12 cellular contexts compared by ENCODE assay signal in the genomic region with DNA sequence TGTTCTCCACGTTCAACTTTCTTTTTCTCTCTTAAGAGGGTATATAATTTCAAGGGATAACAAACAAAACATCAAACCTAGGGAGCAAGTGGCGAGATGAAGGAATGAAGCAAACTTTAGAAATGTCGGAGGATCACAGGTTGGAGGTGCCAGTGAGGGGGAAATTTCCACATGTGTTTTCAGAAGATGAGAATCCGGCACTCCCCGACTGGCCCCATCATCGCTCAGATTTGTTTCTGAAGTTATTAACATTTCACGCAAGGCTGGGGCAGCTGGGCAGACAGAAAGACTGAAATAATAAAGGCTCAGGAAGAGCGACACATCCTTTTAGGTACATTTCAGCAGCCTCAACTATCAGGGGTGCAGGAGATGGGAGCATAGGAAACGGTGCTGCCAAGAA.
DNase-seq lines count a peak whose midpoint lies in the region; ATAC-seq and TF ChIP-seq lines count a peak whose summit lies in the region.
"Had no signal": no experiment of that assay in that cellular context is flagged by ENCODE, and none has a peak within 500 bp of the region (broad histone marks: within the 10 kb centered on the region; RNA-seq: fewer than 3 reads in every experiment).

No MANE protein-coding gene starts in this region.

- no peaks in the 10 kb centered on the region for H3K79me1 ChIP-seq in IMR-90 (ENCODE audit: low read depth in 1 of 2, low read length in 2 of 2)

- in situ Hi-C loops in IMR-90 (cut with MboI; ENCODE audit: low sequenced_read_pairs): no loop called here

- intact Hi-C loops in IMR-90 (cut with micrococcal nuclease): no loop called here
- intact Hi-C loops in CD4-positive, alpha-beta T cell (cut with DNase I, micrococcal nuclease): no loop called here

- BruUV-seq in IMR-90 (replicated peaks; lab: Mats Ljungman, UMichigan): no TSS peak

- peak overlapping the region; percentile 80 for H2AK9ac ChIP-seq in IMR-90 (replicated peaks; ENCODE audit: low read depth, low read length, poor library complexity)

- POLR2A ChIA-PET in IMR-90 (lab: Charles Lee; ENCODE audit: unreplicated experiment): no interaction called here
- POLR2A ChIA-PET in activated CD4-positive, alpha-beta memory T cell treated with anti-CD3 and anti-CD28 coated beads, Interleukin-2, amount 10 ng/mL, durations not matched to agents 7 days and 5 days (lab: Charles Lee): no interaction called here
- POLR2A ChIA-PET in CD4-positive, alpha-beta T cell (lab: Charles Lee): no interaction called here

- peak overlapping the region; percentile 94 for H2AK5ac ChIP-seq in IMR-90 (ENCODE audit: low read depth, low read length)

- H3K27me3 Mint-ChIP-seq in activated CD4-positive, alpha-beta memory T cell treated with anti-CD3 and anti-CD28 coated beads, Interleukin-2, amount 10 ng/mL, durations not matched to agents 7 days and 5 days: peaks cover 2% of the 10 kb centered on the region
- H3K27me3 Mint-ChIP-seq in CD4-positive, alpha-beta T cell: peaks cover 7% of the 10 kb centered on the region

- peak overlapping the region; percentile 97 for H2BK120ac ChIP-seq in IMR-90 (ENCODE audit: low read depth, low read length)

- H3K23ac ChIP-seq in IMR-90 (ENCODE audit: low read depth, low read length): peak overlapping the region; percentile 71

- TF ChIP-seq CTCF in IMR-90 (conservative IDR thresholded peaks at IDR 0.05; ENCODE audit: low read depth, low read length) (no peak), coronary artery (IDR thresholded peaks at IDR 0.05) (no peak)
- TF ChIP-seq CTCF in CD4-positive, alpha-beta T cell (IDR thresholded peaks at IDR 0.05): no peak

- H3K36me3 ChIP-seq in IMR-90 (ENCODE audit: control insufficient read depth, insufficient read depth, low read length) (no peaks in the 10 kb centered on the region), mucosa of stomach (ENCODE audit: control insufficient read depth, insufficient read depth, low read length) (no peaks in the 10 kb centered on the region), subcutaneous abdominal adipose tissue (ENCODE audit: control insufficient read depth in 5 of 5, insufficient read depth in 5 of 5, low read length in 5 of 5) (no peaks in the 10 kb centered on the region)

- ATAC-seq in IMR-90 (ENCODE audit: low read depth): peak; percentile 33
- no peak for ATAC-seq in CD4-positive, alpha-beta T cell (ENCODE audit: poor library complexity)

- no peak for TF ChIP-seq RAD21 in IMR-90 (IDR thresholded peaks at IDR 0.05; ENCODE audit: low read length)

- H2AFZ ChIP-seq in IMR-90 (replicated peaks; ENCODE audit: low read length, poor library complexity): peak overlapping the region; percentile 81

- H3K9me3 ChIP-seq in IMR-90 (ENCODE audit: control insufficient read depth, insufficient read depth, low read length): no peaks in the 10 kb centered on the region
- H3K9me3 ChIP-seq in mucosa of stomach (ENCODE audit: control insufficient read depth, low read length): no peaks in the 10 kb centered on the region
- H3K9me3 ChIP-seq in subcutaneous abdominal adipose tissue (ENCODE audit: control insufficient read depth in 5 of 5, low read length in 5 of 5): no peaks in the 10 kb centered on the region
- no peaks in the 10 kb centered on the region for H3K9me3 ChIP-seq in CD4-positive, alpha-beta T cell (ENCODE audit: control insufficient read depth, low read length)

- WGBS in IMR-90 (ENCODE audit: extremely low coverage in 2 of 2, insufficient read length in 1 of 2), 2 experiments: 59% methylated on average over 6 of the region's 9 CpGs; no CpG with 5 or more reads in 1 of the 2 experiments

- no peak overlapping the region for H3K4me3 Mint-ChIP-seq in activated CD4-positive, alpha-beta memory T cell treated with anti-CD3 and anti-CD28 coated beads, Interleukin-2, amount 10 ng/mL, durations not matched to agents 7 days and 5 days
- no peak overlapping the region for H3K4me3 Mint-ChIP-seq in CD4-positive, alpha-beta T cell
- H3K4me3 Mint-ChIP-seq: activated naive CD8-positive, alpha-beta T cell; naive B cell had no signal

- peak overlapping the region; percentile 93 for H4K91ac ChIP-seq in IMR-90 (ENCODE audit: insufficient read depth, low read depth, low read length)

- H3K4me1 ChIP-seq in IMR-90 (ENCODE audit: control insufficient read depth, insufficient read depth, low read length) (peaks cover 25% of the 10 kb centered on the region), mucosa of stomach (ENCODE audit: control insufficient read depth, insufficient read depth, low read length) (peaks cover 20% of the 10 kb centered on the region), subcutaneous abdominal adipose tissue (ENCODE audit: control insufficient read depth in 5 of 5, insufficient read depth in 5 of 5, low read length in 5 of 5) (peaks cover 11 to 49% (median 48%) of the 10 kb centered on the region in 5 donors)

- H3K4me2 ChIP-seq in IMR-90 (ENCODE audit: low read depth, low read length): peak overlapping the region; percentile 29

- H3K9ac ChIP-seq in IMR-90 (ENCODE audit: low read depth, low read length): peak overlapping the region; percentile 14; the same call in 1 of the 2 replicates
- peak overlapping the region; percentile 19 for H3K9ac ChIP-seq in mucosa of stomach (ENCODE audit: low read length)
- H3K9ac ChIP-seq in subcutaneous abdominal adipose tissue (ENCODE audit: low read length in 5 of 5): peak overlapping the region in 2 of 5 donors; percentile 49

- H3K27me3 ChIP-seq in IMR-90 (ENCODE audit: control insufficient read depth, insufficient read depth, low read length) (no peaks in the 10 kb centered on the region), mucosa of stomach (ENCODE audit: control insufficient read depth, insufficient read depth, low read length) (no peaks in the 10 kb centered on the region), subcutaneous abdominal adipose tissue (ENCODE audit: control insufficient read depth in 5 of 5, insufficient read depth in 4 of 5, low read length in 5 of 5) (peaks cover 0 to 4% (median 0%) of the 10 kb centered on the region in 5 donors)
- H3K27me3 ChIP-seq in CD4-positive, alpha-beta T cell (ENCODE audit: control insufficient read depth, insufficient read depth, low read length): no peaks in the 10 kb centered on the region

- peak overlapping the region; percentile 96 for H2BK20ac ChIP-seq in IMR-90 (ENCODE audit: low read depth, low read length)

- peaks cover 9% of the 10 kb centered on the region for H3K4me1 Mint-ChIP-seq in activated CD4-positive, alpha-beta memory T cell treated with anti-CD3 and anti-CD28 coated beads, Interleukin-2, amount 10 ng/mL, durations not matched to agents 7 days and 5 days
- no peaks in the 10 kb centered on the region for H3K4me1 Mint-ChIP-seq in CD4-positive, alpha-beta T cell (ENCODE audit: low read depth)

- H3K27ac Mint-ChIP-seq in activated CD4-positive, alpha-beta memory T cell treated with anti-CD3 and anti-CD28 coated beads, Interleukin-2, amount 10 ng/mL, durations not matched to agents 7 days and 5 days: no peak overlapping the region
- H3K27ac Mint-ChIP-seq in CD4-positive, alpha-beta T cell: no peak overlapping the region
- H3K27ac Mint-ChIP-seq: activated naive CD8-positive, alpha-beta T cell had no signal

- H2BK15ac ChIP-seq in IMR-90 (ENCODE audit: low read depth, low read length): peak overlapping the region; percentile 93

- peak overlapping the region; percentile 62 for H3K56ac ChIP-seq in IMR-90 (ENCODE audit: extremely low read depth, insufficient read depth, low read length)

- CTCF ChIA-PET in IMR-90 (lab: Yijun Ruan, JAX): no interaction called here
- CTCF ChIA-PET in activated CD4-positive, alpha-beta memory T cell treated with anti-CD3 and anti-CD28 coated beads, Interleukin-2, amount 10 ng/mL, durations not matched to agents 7 days and 5 days (lab: Charles Lee): no interaction called here
- CTCF ChIA-PET in CD4-positive, alpha-beta T cell (lab: Charles Lee): no interaction called here

- peak overlapping the region; percentile 88 for H3K27ac ChIP-seq in IMR-90 (ENCODE audit: insufficient read depth, low read length)
- peak overlapping the region; percentile 48 to 86 for H3K27ac ChIP-seq in coronary artery
- peak overlapping the region; percentile 79 for H3K27ac ChIP-seq in subcutaneous abdominal adipose tissue (ENCODE audit: low read depth, low read length)
- no peak overlapping the region for H3K27ac ChIP-seq in CD4-positive, alpha-beta T cell (ENCODE audit: low read depth, low read length)

- no peak overlapping the region for H3K4me3 ChIP-seq in IMR-90 (ENCODE audit: insufficient read depth, low read depth, low read length)
- no peak overlapping the region for H3K4me3 ChIP-seq in coronary artery
- H3K4me3 ChIP-seq in mucosa of stomach (ENCODE audit: low read length): no peak overlapping the region
- no peak overlapping the region for H3K4me3 ChIP-seq in subcutaneous abdominal adipose tissue (ENCODE audit: low read depth in 1 of 5, low read length in 5 of 5)

- dilution Hi-C loops in IMR-90 (cut with HindIII; ENCODE audit: low sequenced_read_pairs, unreplicated experiment): no loop called here

- H3K14ac ChIP-seq in IMR-90 (replicated peaks; ENCODE audit: low read depth, low read length): peak overlapping the region; percentile 84

- H4K5ac ChIP-seq in IMR-90 (ENCODE audit: low read depth, low read length): peak overlapping the region; percentile 95

- H3K9me3 Mint-ChIP-seq in activated CD4-positive, alpha-beta memory T cell treated with anti-CD3 and anti-CD28 coated beads, Interleukin-2, amount 10 ng/mL, durations not matched to agents 7 days and 5 days: no peaks in the 10 kb centered on the region
- no peaks in the 10 kb centered on the region for H3K9me3 Mint-ChIP-seq in CD4-positive, alpha-beta T cell

- peak overlapping the region; percentile 83 for H3K18ac ChIP-seq in IMR-90 (ENCODE audit: low read depth, low read length)

- H3K4ac ChIP-seq in IMR-90 (ENCODE audit: low read depth, low read length): peak overlapping the region; percentile 97

- no peak for DNase-seq in IMR-90
- DNase-seq in coronary artery (ENCODE audit: low spot score): no peak
- no peak for DNase-seq in activated CD4-positive, alpha-beta memory T cell treated with anti-CD3 and anti-CD28 coated beads, Interleukin-2, amount 10 ng/mL, durations not matched to agents 7 days and 5 days
- DNase-seq in HUDEP-2 (lab: John Stamatoyannopoulos, UW; ENCODE audit: unreplicated experiment in 76 of 76): no peak
- no peak for DNase-seq in NCI-H82 (lab: John Stamatoyannopoulos, UW)
- no peak for DNase-seq in CD4-positive, alpha-beta T cell
- DNase-seq: effector memory CD4-positive, alpha-beta T cell; MM.1S; naive B cell had no signal

- no peak for TF ChIP-seq POLR2A in IMR-90 (IDR thresholded peaks at IDR 0.05; ENCODE audit: low read depth, low read length)

- H3K9me1 ChIP-seq in IMR-90 (ENCODE audit: insufficient read depth, low read length): peaks cover 22% of the 10 kb centered on the region

- no peaks in the 10 kb centered on the region for H3K36me3 Mint-ChIP-seq in activated CD4-positive, alpha-beta memory T cell treated with anti-CD3 and anti-CD28 coated beads, Interleukin-2, amount 10 ng/mL, durations not matched to agents 7 days and 5 days (ENCODE audit: low read depth)
- H3K36me3 Mint-ChIP-seq in CD4-positive, alpha-beta T cell (ENCODE audit: low read depth): no peaks in the 10 kb centered on the region
- H3K36me3 Mint-ChIP-seq: activated naive CD8-positive, alpha-beta T cell had no signal

- peak overlapping the region; percentile 88 for H2BK5ac ChIP-seq in IMR-90 (ENCODE audit: low read depth, low read length, poor library complexity, severe bottlenecking)

- peak overlapping the region; percentile 90 to 95 for H4K8ac ChIP-seq in IMR-90 (ENCODE audit: low read depth in 2 of 2, low read length in 2 of 2)

- no peaks in the 10 kb centered on the region for H4K20me1 ChIP-seq in IMR-90 (ENCODE audit: insufficient read depth, low read length)
